ENCODE assay signal across 8 cellular contexts in genomic region chr7:87564290-87564963, GRCh38. TPM values are rescaled to one million over a fixed set of nuclear protein-coding genes. Genes with fewer than 3 reads are reported as not detected.
A peak's percentile ranks its signal among the peaks of the same experiment; 100 is the strongest.
DNase-seq lines count a peak whose midpoint lies in the region; ATAC-seq and TF ChIP-seq lines count a peak whose summit lies in the region.

No MANE protein-coding gene starts in this region.

- no peak overlapping the region for H2AK5ac ChIP-seq in mesenchymal stem cell (ENCODE audit: low read length, severe bottlenecking)

- H3K36me3 ChIP-seq in mesenchymal stem cell (ENCODE audit: control insufficient read depth in 1 of 2, insufficient read depth in 2 of 2, low read depth in 1 of 2, low read length in 2 of 2): no peaks in the 10 kb centered on the region

- no peak overlapping the region for H2BK15ac ChIP-seq in mesenchymal stem cell (ENCODE audit: low read depth, poor library complexity, severe bottlenecking)

- H4K8ac ChIP-seq in mesenchymal stem cell (ENCODE audit: low read length): no peak overlapping the region

- H3K4ac ChIP-seq in mesenchymal stem cell (ENCODE audit: low read depth in 1 of 2, low read length in 2 of 2): no peak overlapping the region

- peak; percentile 89 for TF ChIP-seq CTCF in GM12872 (IDR thresholded peaks at IDR 0.05; ENCODE audit: insufficient read depth, low read depth, low read length)

- no peaks in the 10 kb centered on the region for H3K9me3 ChIP-seq in mesenchymal stem cell (ENCODE audit: control insufficient read depth, low read length)

- no peak overlapping the region for H3K18ac ChIP-seq in mesenchymal stem cell (ENCODE audit: low read depth in 1 of 2, low read length in 2 of 2)

- H2BK120ac ChIP-seq in mesenchymal stem cell (ENCODE audit: low read depth, low read length): no peak overlapping the region

- 41% methylated on average over 3 of the region's 3 CpGs for WGBS in mesenchymal stem cell

- no peak overlapping the region for H3K9ac ChIP-seq in mesenchymal stem cell (ENCODE audit: low read length)

- DNase-seq in ACHN (peak; percentile 74), MV-4-11 (lab: John Stamatoyannopoulos, UW) (peak; percentile 18), amniotic epithelial cell (ENCODE audit: low read depth) (peak; percentile 11), mesenchymal stem cell (peak; percentile 5), occipital lobe (lab: John Stamatoyannopoulos, UW) (no peak), T-helper 9 cell (no peak)

- H3K27me3 ChIP-seq in mesenchymal stem cell (ENCODE audit: control insufficient read depth in 1 of 2, insufficient read depth in 1 of 2, low read length in 2 of 2): no peaks in the 10 kb centered on the region

- no peak overlapping the region for H4K91ac ChIP-seq in mesenchymal stem cell (ENCODE audit: low read length)

- no peak overlapping the region for H2BK12ac ChIP-seq in mesenchymal stem cell (ENCODE audit: low read length in 2 of 2)

- no peak overlapping the region for H2BK5ac ChIP-seq in mesenchymal stem cell (ENCODE audit: low read depth, low read length, poor library complexity, severe bottlenecking)

- no peaks in the 10 kb centered on the region for H3K79me1 ChIP-seq in mesenchymal stem cell (replicated peaks; ENCODE audit: low read length, poor library complexity, severe bottlenecking)

- H3K4me3 ChIP-seq in mesenchymal stem cell (ENCODE audit: insufficient read depth in 1 of 2, low read depth in 1 of 2, low read length in 2 of 2): no peak overlapping the region

- H3K4me2 ChIP-seq in mesenchymal stem cell (ENCODE audit: low read length, poor library complexity, severe bottlenecking): no peak overlapping the region

- no peak overlapping the region for H3K23ac ChIP-seq in mesenchymal stem cell (ENCODE audit: low read length in 2 of 2)

- peak overlapping the region; percentile 65 for H3K27ac ChIP-seq in mesenchymal stem cell (ENCODE audit: low read length, poor library complexity, severe bottlenecking)

- no peak overlapping the region for H3K14ac ChIP-seq in mesenchymal stem cell (ENCODE audit: low read length in 2 of 2)

- H3K4me1 ChIP-seq in mesenchymal stem cell (ENCODE audit: control insufficient read depth, insufficient read depth, low read depth, low read length): peaks cover 4% of the 10 kb centered on the region

- no peak overlapping the region for H2AFZ ChIP-seq in mesenchymal stem cell (ENCODE audit: low read depth, low read length)

- in situ Hi-C loops in ACHN (cut with HindIII; ENCODE audit: low pct_ligation_motif_present, low pct_unique_long_range_greater_than_20kb, low sequenced_read_pairs): no loop called here

- peak; percentile 80 for ATAC-seq in HG02571 (IDR thresholded peaks at IDR 0.05; ENCODE audit: unreplicated experiment)

RNA-seq across cellular contexts. Expression of gene ABCB1, which starts 36.3 kb away (rescaled TPM):
- polyA plus RNA-seq in mesenchymal stem cell (2013, experiment 1 of 2): 4.6 TPM
- 4.4 TPM for polyA plus RNA-seq in mesenchymal stem cell (2013, experiment 2 of 2)
- total RNA-seq in occipital lobe: 14.7 TPM

Comparison
In these comparisons a context has a peak if more than half of its experiments do, and no peak if none do; other contexts are left out.
1. DNase-seq: peak in ACHN (single experiment), MV-4-11 (single experiment), amniotic epithelial cell (single experiment) and mesenchymal stem cell (single experiment); none in occipital lobe (single experiment) and T-helper 9 cell (single experiment).